In genomic region chr6:61538765-61539164, GRCh38 we compare ENCODE assay signal across 18 cellular contexts.
DNase-seq lines count a peak whose midpoint lies in the region; ATAC-seq, FAIRE-seq and TF ChIP-seq lines count a peak whose summit lies in the region.
"Had no signal": no experiment of that assay in that cellular context is flagged by ENCODE, and none has a peak within 500 bp of the region (broad histone marks: within the 10 kb centered on the region; RNA-seq: fewer than 3 reads in every experiment).

No MANE protein-coding gene starts in this region.

- peaks cover 5 to 12% (median 10%) of the 10 kb centered on the region in 10 experiments; a peak in 15 of 20 replicates for H3K4me1 ChIP-seq in BLaER1 treated with 17β-estradiol and CSF1 and Interleukin-3, amounts not matched to agents 10 nM and 100 nM
- H3K4me1 ChIP-seq in GM12878 (ENCODE audit: control insufficient read depth, insufficient read depth, low read length), result no peaks in the 10 kb centered on the region
- H3K4me1 ChIP-seq: A549 had no signal

- H2AFZ ChIP-seq in GM12878 (ENCODE audit: control insufficient read depth, low read depth, low read length), result no peak overlapping the region
- H2AFZ ChIP-seq: GM23248 had no signal

- no peak for TF ChIP-seq RAD21 in GM12878 (IDR thresholded peaks at IDR 0.05; ENCODE audit: insufficient read depth, low read depth, low read length)

- in situ Hi-C loops in GM12878 (cut with MboI), result no loop called here

- CTCF ChIA-PET in GM12878 (lab: Yijun Ruan, JAX), result no interaction called here

- no peaks in the 10 kb centered on the region for H3K79me2 ChIP-seq in GM12878 (ENCODE audit: control insufficient read depth, insufficient read depth, low read length)

- SMC1A ChIA-PET in GM12878 (lab: Charles Lee; ENCODE audit: uncharacterized antibody, unreplicated experiment), result no interaction called here

- H3K4me3 ChIP-seq in BLaER1 treated with 17β-estradiol and CSF1 and Interleukin-3, amounts not matched to agents 10 nM and 100 nM, result no peak overlapping the region
- H3K4me3 ChIP-seq in GM12878, result no peak overlapping the region
- H3K4me3 ChIP-seq: A549, GM23248 had no signal

- TF ChIP-seq POLR2A in GM12878 (IDR thresholded peaks at IDR 0.05; ENCODE audit: low read depth, low read length), result no peak

- intact Hi-C loops in GM12878 (cut with micrococcal nuclease; ENCODE audit: unreplicated experiment), result no loop called here

- no peak for FAIRE-seq in GM12878 (lab: Jason Lieb, UNC)
- FAIRE-seq: A549, HepG2 had no signal

- RAD21 ChIA-PET in GM12878 (lab: Charles Lee; ENCODE audit: unreplicated experiment), result no interaction called here

- TF ChIP-seq CTCF in GM12878 (IDR thresholded peaks at IDR 0.05 in 2 of 3, conservative IDR thresholded peaks at IDR 0.05 in 1 of 3; ENCODE audit: control insufficient read depth in 2 of 3, extremely low read depth in 1 of 3, insufficient read depth in 1 of 3, low read depth in 3 of 3, low read length in 3 of 3), result no peak

- ATAC-seq in GM21529 (IDR thresholded peaks at IDR 0.05; ENCODE audit: unreplicated experiment) (peak; percentile 75), HG03575 (IDR thresholded peaks at IDR 0.05; ENCODE audit: extremely low read depth, insufficient number of reproducible peaks, low FRiP score, unreplicated experiment) (peak; percentile 86), GM12878 (no peak)
- ATAC-seq: A549, HepG2, T-helper 17 cell had no signal

- peaks cover 0 to 7% (median 0%) of the 10 kb centered on the region in 11 experiments; a peak in 4 of 22 replicates for H3K9me3 ChIP-seq in BLaER1 treated with 17β-estradiol and CSF1 and Interleukin-3, amounts not matched to agents 10 nM and 100 nM (replicated peaks in 1 of 11)
- H3K9me3 ChIP-seq in GM12878 (replicated peaks; ENCODE audit: control insufficient read depth, insufficient read depth, low read length), result no peaks in the 10 kb centered on the region
- H3K9me3 ChIP-seq: A549 had no signal

- no peaks in the 10 kb centered on the region for H3K27me3 ChIP-seq in BLaER1 treated with 17β-estradiol and CSF1 and Interleukin-3, amounts not matched to agents 10 nM and 100 nM
- no peaks in the 10 kb centered on the region for H3K27me3 ChIP-seq in GM12878 (replicated peaks in 1 of 2; ENCODE audit: control insufficient read depth in 2 of 2, insufficient read depth in 2 of 2, low read length in 1 of 2)

- 34% methylated on average over 3 of the region's 3 CpGs for WGBS in GM12878 (ENCODE audit: insufficient coverage, insufficient replicate concordance, low lambda C conversion rate, missing lambda C conversion rate)

- H3K27ac ChIP-seq in BLaER1 treated with 17β-estradiol and CSF1 and Interleukin-3, amounts not matched to agents 10 nM and 100 nM, result peak overlapping the region in 5 of 11 experiments; percentile 2 to 39 (median 35); a peak in 7 of 22 replicates
- H3K27ac ChIP-seq in GM12878 (ENCODE audit: control insufficient read depth, insufficient read depth), result no peak overlapping the region
- H3K27ac ChIP-seq: A549, GM23248 had no signal

- no peak for TF ChIP-seq EP300 in GM12878 (IDR thresholded peaks at IDR 0.05; ENCODE audit: borderline replicate concordance in 1 of 2, control insufficient read depth in 1 of 2, low read depth in 2 of 2, low read length in 2 of 2)

- no peaks in the 10 kb centered on the region for H4K20me1 ChIP-seq in BLaER1 treated with 17β-estradiol and CSF1 and Interleukin-3, amounts not matched to agents 10 nM and 100 nM
- H4K20me1 ChIP-seq in GM12878 (ENCODE audit: control insufficient read depth, insufficient read depth), result no peaks in the 10 kb centered on the region

- BruUV-seq in GM12878 (replicated peaks; lab: Mats Ljungman, UMichigan), result no TSS peak

- POLR2A ChIA-PET in GM12878 (lab: Charles Lee), result no interaction called here

- peak; percentile 1 for DNase-seq in GM12878 (ENCODE audit: low read depth, low spot score)
- no peak for DNase-seq in NCI-H446 (lab: John Stamatoyannopoulos, UW)
- DNase-seq in activated naive CD4-positive, alpha-beta T cell (lab: John Stamatoyannopoulos, UW), result no peak
- no peak for DNase-seq in NCI-H82 (lab: John Stamatoyannopoulos, UW)
- DNase-seq in CD1c-positive myeloid dendritic cell (ENCODE audit: extremely low spot score), result no peak
- DNase-seq: Calu3; CD4-positive, CD25-positive, alpha-beta regulatory T cell; GM23248; NCI-H1436; NCI-H2081; NCI-H69; SIG-M5; T-helper 17 cell had no signal

- 0 out of 22 replicates have a peak overlapping the region, but pooled peaks of 1 of the 11 experiments have one; percentile 31 for H3K9ac ChIP-seq in BLaER1 treated with 17β-estradiol and CSF1 and Interleukin-3, amounts not matched to agents 10 nM and 100 nM
- no peak overlapping the region for H3K9ac ChIP-seq in GM12878 (ENCODE audit: control insufficient read depth, insufficient read depth, low read length)
- H3K9ac ChIP-seq: GM23248 had no signal

- H3K36me3 ChIP-seq in BLaER1 treated with 17β-estradiol and CSF1 and Interleukin-3, amounts not matched to agents 10 nM and 100 nM, result no peaks in the 10 kb centered on the region
- H3K36me3 ChIP-seq in GM12878 (ENCODE audit: control insufficient read depth in 2 of 2, insufficient read depth in 2 of 2, low read length in 1 of 2), result no peaks in the 10 kb centered on the region

- peak overlapping the region; percentile 11 to 55 (median 36); a peak in 15 of 22 replicates for H3K4me2 ChIP-seq in BLaER1 treated with 17β-estradiol and CSF1 and Interleukin-3, amounts not matched to agents 10 nM and 100 nM
- H3K4me2 ChIP-seq in GM12878 (ENCODE audit: control insufficient read depth, insufficient read depth), result no peak overlapping the region
- H3K4me2 ChIP-seq: A549 had no signal

TF ChIP-seq in GM12878, 131 proteins besides CTCF, POLR2A, EP300 and RAD21:
- TF ChIP-seq SUZ12 (IDR thresholded peaks at IDR 0.05; ENCODE audit: unreplicated experiment), result no peak
- TF ChIP-seq JUNB (IDR thresholded peaks at IDR 0.05), result 0 out of 2 replicates have a peak, but pooled peaks have one; percentile 15
